8 cellular contexts compared by ENCODE assay signal in the genomic region with DNA sequence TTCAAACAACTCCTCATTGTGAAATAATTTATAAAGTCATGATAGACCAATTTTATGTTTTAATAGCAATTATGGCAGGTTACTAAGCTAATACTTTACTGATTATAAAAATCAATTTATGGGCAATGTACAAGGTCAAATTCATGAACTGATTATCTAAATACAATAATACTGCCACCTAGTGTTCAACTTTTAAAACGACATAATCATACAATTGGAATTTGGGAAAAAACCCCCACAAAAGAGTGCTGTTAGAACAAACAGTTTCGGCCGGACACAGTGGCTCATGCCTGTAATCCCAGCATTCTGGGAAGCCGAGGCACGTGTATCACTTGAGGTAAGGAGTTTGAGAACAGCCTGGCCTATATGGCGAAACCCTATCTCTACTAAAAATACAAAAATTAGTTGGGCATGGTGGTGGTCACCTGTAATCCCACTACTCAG. TPM values are rescaled to one million over a fixed set of nuclear protein-coding genes. Genes with fewer than 3 reads are reported as not detected.
DNase-seq lines count a peak whose midpoint lies in the region; ATAC-seq and TF ChIP-seq lines count a peak whose summit lies in the region.

No MANE protein-coding gene starts in this region.

- H3K36me3 Mint-ChIP-seq in endothelial cell (ENCODE audit: low read depth, unreplicated experiment) (peaks cover 7% of the 10 kb centered on the region), neural crest cell (ENCODE audit: low read depth) (peaks cover 4% of the 10 kb centered on the region)

- in situ Hi-C loops in ACHN (cut with HindIII; ENCODE audit: low pct_ligation_motif_present, low pct_unique_long_range_greater_than_20kb, low sequenced_read_pairs), result no loop called here

- ATAC-seq in GM18498 (IDR thresholded peaks at IDR 0.05; ENCODE audit: unreplicated experiment) (no peak), HG03342 (IDR thresholded peaks at IDR 0.05; ENCODE audit: unreplicated experiment) (no peak)

- H3K4me1 Mint-ChIP-seq in endothelial cell (ENCODE audit: unreplicated experiment) (peaks cover 7% of the 10 kb centered on the region), neural crest cell (no peaks in the 10 kb centered on the region)

- H3K27me3 Mint-ChIP-seq in endothelial cell (ENCODE audit: unreplicated experiment) (no peaks in the 10 kb centered on the region), neural crest cell (ENCODE audit: low read depth) (no peaks in the 10 kb centered on the region)

- H3K4me3 Mint-ChIP-seq in endothelial cell (ENCODE audit: unreplicated experiment), result no peak overlapping the region
- H3K4me3 Mint-ChIP-seq in neural crest cell, result no peak overlapping the region

- peak; percentile 30 for DNase-seq in ACHN
- DNase-seq in NCI-H82 treated with DMSO at 0.1 percent for 48 hours (lab: John Stamatoyannopoulos, UW; ENCODE audit: unreplicated experiment), result peak; percentile 35
- no peak for DNase-seq in endothelial cell (ENCODE audit: low spot score)
- DNase-seq in neural crest cell (ENCODE audit: low read depth, low spot score), result no peak
- DNase-seq in HPDE6-E6E7 (ENCODE audit: extremely low spot score), result no peak

- H3K9me3 Mint-ChIP-seq in endothelial cell (ENCODE audit: unreplicated experiment) (no peaks in the 10 kb centered on the region), neural crest cell (no peaks in the 10 kb centered on the region)

- H3K27ac Mint-ChIP-seq in endothelial cell (ENCODE audit: unreplicated experiment) (no peak overlapping the region), neural crest cell (ENCODE audit: unreplicated experiment) (no peak overlapping the region)

- TF ChIP-seq CTCF in GM12874 (IDR thresholded peaks at IDR 0.05; ENCODE audit: insufficient read depth, low read depth, low read length), result peak; percentile 23; the same call in 1 of the 2 replicates
- peak; percentile 91 for TF ChIP-seq CTCF in endothelial cell (IDR thresholded peaks at IDR 0.05; ENCODE audit: unreplicated experiment)
- peak; percentile 77 for TF ChIP-seq CTCF in neural crest cell (conservative IDR thresholded peaks at IDR 0.05)

RNA-seq across cellular contexts. Expression of a gene that starts 14.0 kb away (rescaled TPM):
- total RNA-seq in endothelial cell (ENCODE audit: unreplicated experiment) (25.6 TPM), neural crest cell (22.4 and 26.7 TPM in 2 replicates)

Comparison
In these comparisons a context has a peak if more than half of its experiments do, and no peak if none do; other contexts are left out.
1. DNase-seq: peak in ACHN (single experiment) and NCI-H82 treated with DMSO at 0.1 percent for 48 hours (single experiment); none in endothelial cell (single experiment), neural crest cell (single experiment) and HPDE6-E6E7 (single experiment).
2. CTCF ChIP-seq: peak in every context shown above with its lines; median percentile 91 in endothelial cell; 77 in neural crest cell; 23 in GM12874.